Comparison of ENCODE assay signal across 16 cellular contexts in genomic region chr6:125102901-125103300, GRCh38. TPM values are rescaled to one million over a fixed set of nuclear protein-coding genes. Genes with fewer than 3 reads are reported as not detected.
DNase-seq lines count a peak whose midpoint lies in the region; ATAC-seq, FAIRE-seq and TF ChIP-seq lines count a peak whose summit lies in the region.
"Had no signal": no experiment of that assay in that cellular context is flagged by ENCODE, and none has a peak within 500 bp of the region (broad histone marks: within the 10 kb centered on the region; RNA-seq: fewer than 3 reads in every experiment).

No MANE protein-coding gene starts in this region.

- H3K4me3 Mint-ChIP-seq in type B pancreatic cell: no peak overlapping the region
- H3K4me3 Mint-ChIP-seq: activated naive CD8-positive, alpha-beta T cell treated with anti-CD3 and anti-CD28 coated beads, Interleukin-2, amount 50 U/mL, for 24 hours; CD4-positive, CD25-positive, alpha-beta regulatory T cell; stimulated activated memory B cell treated with anti-CD40 and anti-IgM and Interleukin-4, amounts not matched to agents 10 μg/mL and 1 μg/mL and 100 μg/mL, for 72 hours had no signal

- H3K36me3 Mint-ChIP-seq in type B pancreatic cell: no peaks in the 10 kb centered on the region
- H3K36me3 Mint-ChIP-seq: CD4-positive, CD25-positive, alpha-beta regulatory T cell; stimulated activated memory B cell treated with anti-CD40 and anti-IgM and Interleukin-4, amounts not matched to agents 10 μg/mL and 1 μg/mL and 100 μg/mL, for 72 hours had no signal

- no peak for TF ChIP-seq RAD21 in Ishikawa (IDR thresholded peaks at IDR 0.05; ENCODE audit: low read depth)

- POLR2A ChIA-PET in AG04449 (lab: Yijun Ruan, JAX): no interaction called here

- H3K4me2 ChIP-seq in mesenchymal stem cell (ENCODE audit: low read length, poor library complexity, severe bottlenecking): no peak overlapping the region

- H3K27me3 Mint-ChIP-seq in type B pancreatic cell: peaks cover 10% of the 10 kb centered on the region

- H2BK12ac ChIP-seq in mesenchymal stem cell (ENCODE audit: low read length in 2 of 2): peak overlapping the region in 1 of 2 experiments; percentile 33

- H2BK5ac ChIP-seq in mesenchymal stem cell (ENCODE audit: low read depth, low read length, poor library complexity, severe bottlenecking): no peak overlapping the region

- peaks cover 24% of the 10 kb centered on the region for H3K4me1 Mint-ChIP-seq in type B pancreatic cell (ENCODE audit: unreplicated experiment)
- H3K4me1 Mint-ChIP-seq: CD4-positive, CD25-positive, alpha-beta regulatory T cell had no signal

- H3K9me3 ChIP-seq in mesenchymal stem cell (ENCODE audit: control insufficient read depth, low read length): no peaks in the 10 kb centered on the region
- H3K9me3 ChIP-seq: SJCRH30 had no signal

- H3K4me3 ChIP-seq in AG04449 (ENCODE audit: low read depth, low read length) (no peak overlapping the region), choroid plexus epithelial cell (ENCODE audit: low read depth, low read length) (no peak overlapping the region), mesenchymal stem cell (ENCODE audit: insufficient read depth in 1 of 2, low read depth in 1 of 2, low read length in 2 of 2) (no peak overlapping the region)
- H3K4me3 ChIP-seq: SJCRH30, skin epidermis had no signal

- H3K9me3 Mint-ChIP-seq in type B pancreatic cell: no peaks in the 10 kb centered on the region
- H3K9me3 Mint-ChIP-seq: activated naive CD8-positive, alpha-beta T cell treated with anti-CD3 and anti-CD28 coated beads, Interleukin-2, amount 50 U/mL, for 24 hours; stimulated activated memory B cell treated with anti-CD40 and anti-IgM and Interleukin-4, amounts not matched to agents 10 μg/mL and 1 μg/mL and 100 μg/mL, for 72 hours had no signal

- peaks cover 3% of the 10 kb centered on the region for H3K4me1 ChIP-seq in mesenchymal stem cell (ENCODE audit: control insufficient read depth, insufficient read depth, low read depth, low read length)

- no peaks in the 10 kb centered on the region for H3K79me1 ChIP-seq in mesenchymal stem cell (replicated peaks; ENCODE audit: low read length, poor library complexity, severe bottlenecking)

- no peak for ATAC-seq in GM21723 (IDR thresholded peaks at IDR 0.05; ENCODE audit: unreplicated experiment)
- ATAC-seq: activated naive CD8-positive, alpha-beta T cell treated with anti-CD3 and anti-CD28 coated beads, Interleukin-2, amount 50 U/mL, for 24 hours; stimulated activated memory B cell treated with anti-CD40 and anti-IgM and Interleukin-4, amounts not matched to agents 10 μg/mL and 1 μg/mL and 100 μg/mL, for 72 hours had no signal

- no peak overlapping the region for H2BK120ac ChIP-seq in mesenchymal stem cell (ENCODE audit: low read depth, low read length)

- H3K18ac ChIP-seq in mesenchymal stem cell (ENCODE audit: low read depth in 1 of 2, low read length in 2 of 2): peak overlapping the region in 1 of 2 experiments; percentile 70

- no peak overlapping the region for H3K27ac Mint-ChIP-seq in type B pancreatic cell
- H3K27ac Mint-ChIP-seq: activated naive CD8-positive, alpha-beta T cell treated with anti-CD3 and anti-CD28 coated beads, Interleukin-2, amount 50 U/mL, for 24 hours; CD4-positive, CD25-positive, alpha-beta regulatory T cell; stimulated activated memory B cell treated with anti-CD40 and anti-IgM and Interleukin-4, amounts not matched to agents 10 μg/mL and 1 μg/mL and 100 μg/mL, for 72 hours had no signal

- H3K9ac ChIP-seq in mesenchymal stem cell (ENCODE audit: low read length): no peak overlapping the region

- H3K14ac ChIP-seq in mesenchymal stem cell (ENCODE audit: low read length in 2 of 2): no peak overlapping the region

- TF ChIP-seq EP300 in Ishikawa (IDR thresholded peaks at IDR 0.05; ENCODE audit: borderline replicate concordance): peak; percentile 81

- H3K27ac ChIP-seq in mesenchymal stem cell (ENCODE audit: low read length, poor library complexity, severe bottlenecking): peak overlapping the region; percentile 88
- H3K27ac ChIP-seq: SJCRH30 had no signal

- H2AFZ ChIP-seq in mesenchymal stem cell (ENCODE audit: low read depth, low read length): no peak overlapping the region

- H4K91ac ChIP-seq in mesenchymal stem cell (ENCODE audit: low read length): peak overlapping the region; percentile 80

- CTCF ChIA-PET in AG04449 (lab: Yijun Ruan, JAX): no interaction called here

- no CpG with 5 or more reads among the region's 2 CpGs for WGBS in mesenchymal stem cell

- H3K36me3 ChIP-seq in mesenchymal stem cell (ENCODE audit: control insufficient read depth in 1 of 2, insufficient read depth in 2 of 2, low read depth in 1 of 2, low read length in 2 of 2): no peaks in the 10 kb centered on the region
- H3K36me3 ChIP-seq: SJCRH30 had no signal

- TF ChIP-seq POLR2A in GM12892 (IDR thresholded peaks at IDR 0.05; ENCODE audit: low read depth, low read length): no peak

- no peak overlapping the region for H2AK5ac ChIP-seq in mesenchymal stem cell (ENCODE audit: low read length, severe bottlenecking)

- TF ChIP-seq CTCF in AG04449 (IDR thresholded peaks at IDR 0.05; ENCODE audit: insufficient read depth, low read length, missing control alignments) (no peak), choroid plexus epithelial cell (conservative IDR thresholded peaks at IDR 0.05; ENCODE audit: low read depth, low read length) (no peak), type B pancreatic cell (conservative IDR thresholded peaks at IDR 0.05) (no peak)

- no peak for FAIRE-seq in GM12892 (lab: Jason Lieb, UNC)
- FAIRE-seq: H1 had no signal

- peak overlapping the region; percentile 60 for H4K8ac ChIP-seq in mesenchymal stem cell (ENCODE audit: low read length)

- no peak overlapping the region for H3K4ac ChIP-seq in mesenchymal stem cell (ENCODE audit: low read depth in 1 of 2, low read length in 2 of 2)

- no peak overlapping the region for H2BK15ac ChIP-seq in mesenchymal stem cell (ENCODE audit: low read depth, poor library complexity, severe bottlenecking)

- no peaks in the 10 kb centered on the region for H3K27me3 ChIP-seq in mesenchymal stem cell (ENCODE audit: control insufficient read depth in 1 of 2, insufficient read depth in 1 of 2, low read length in 2 of 2)
- H3K27me3 ChIP-seq: SJCRH30 had no signal

- no peak overlapping the region for H3K23ac ChIP-seq in mesenchymal stem cell (ENCODE audit: low read length in 2 of 2)

- DNase-seq in AG04449 (ENCODE audit: low read depth, low spot score) (peak; percentile 96), choroid plexus epithelial cell (ENCODE audit: low read depth) (peak; percentile 89), mesenchymal stem cell (peak; percentile 75), type B pancreatic cell (ENCODE audit: extremely low spot score, unreplicated experiment) (no peak), COLO668 (lab: John Stamatoyannopoulos, UW; ENCODE audit: unreplicated experiment) (no peak), GM12892 (ENCODE audit: insufficient read length) (no peak)
- DNase-seq: activated CD4-positive, alpha-beta T cell treated with anti-CD3 and anti-CD28 coated beads, Interleukin-2, amount 50 U/mL, for 4 hours; activated naive CD8-positive, alpha-beta T cell treated with anti-CD3 and anti-CD28 coated beads, Interleukin-2, amount 50 U/mL, for 24 hours; CD4-positive, CD25-positive, alpha-beta regulatory T cell; NCI-H2029; SJCRH30 had no signal

TF ChIP-seq in Ishikawa, 13 proteins besides CTCF, POLR2A, EP300 and RAD21:
- TF ChIP-seq NFIC (IDR thresholded peaks at IDR 0.05): peak; percentile 20; the same call in 1 of the 2 replicates
- TF ChIP-seq TEAD4 (IDR thresholded peaks at IDR 0.05): peak; percentile 83
- no peak for TF ChIP-seq CREB1 (IDR thresholded peaks at IDR 0.05; ENCODE audit: low read depth)
- peak; percentile 78 for TF ChIP-seq FOXM1 (IDR thresholded peaks at IDR 0.05; ENCODE audit: borderline replicate concordance, low read depth)
- TF ChIP-seq EGR1 (IDR thresholded peaks at IDR 0.05): no peak
- TF ChIP-seq TCF12 (IDR thresholded peaks at IDR 0.05; ENCODE audit: low read depth): peak; percentile 59
- no peak for TF ChIP-seq YY1 (IDR thresholded peaks at IDR 0.05; ENCODE audit: low read depth)

RNA-seq across cellular contexts. Expression of gene TPD52L1, which starts 50.7 kb away (rescaled TPM):
- 6.5 TPM for polyA plus RNA-seq in mesenchymal stem cell (2013, experiment 1 of 2)
- polyA plus RNA-seq in mesenchymal stem cell (2013, experiment 2 of 2): 5.5 TPM
- total RNA-seq in type B pancreatic cell (ENCODE audit: low replicate concordance): 80.4 and 142 TPM in 2 replicates
- polyA plus RNA-seq in GM12892 (2012; ENCODE audit: missing spikeins): 0.45 TPM
- total RNA-seq: CD4-positive, CD25-positive, alpha-beta regulatory T cell; SJCRH30 had no signal

Comparison
In these comparisons a context has a peak if more than half of its experiments do, and no peak if none do; other contexts are left out.
1. DNase-seq: peak in AG04449 (single experiment), choroid plexus epithelial cell (single experiment) and mesenchymal stem cell (single experiment); none in type B pancreatic cell (single experiment), COLO668 (single experiment) and GM12892 (single experiment).